Comparison of ENCODE assay signal across 10 cellular contexts in the genomic region with DNA sequence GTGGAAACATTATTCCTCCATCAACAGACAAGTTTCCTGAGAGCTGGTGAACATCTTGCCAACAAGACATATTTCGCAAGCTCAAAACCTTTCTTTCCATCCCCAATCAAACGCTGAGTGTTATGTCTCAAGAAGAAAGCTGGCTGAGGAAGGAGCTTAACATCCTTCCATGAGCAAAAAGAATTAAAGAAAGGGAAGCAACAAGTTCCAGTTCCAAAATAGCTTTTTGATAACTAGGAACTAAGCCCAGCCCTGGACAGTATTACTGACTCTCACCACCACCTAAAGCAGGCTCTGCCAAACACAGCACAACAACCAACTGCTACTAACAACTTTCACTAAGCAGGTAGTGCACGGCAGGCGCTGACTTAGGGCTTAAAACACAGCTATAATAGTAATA. TPM values are rescaled to one million over a fixed set of nuclear protein-coding genes. Genes with fewer than 3 reads are reported as not detected.
DNase-seq lines count a peak whose midpoint lies in the region; ATAC-seq and TF ChIP-seq lines count a peak whose summit lies in the region.
"Had no signal": no experiment of that assay in that cellular context is flagged by ENCODE, and none has a peak within 500 bp of the region (broad histone marks: within the 10 kb centered on the region; RNA-seq: fewer than 3 reads in every experiment).

No MANE protein-coding gene starts in this region.

- H3K27ac ChIP-seq in muscle layer of colon (ENCODE audit: low read depth, low read length) (peak overlapping the region; percentile 93), upper lobe of left lung (peak overlapping the region; percentile 70 to 88 (median 77))
- H3K27ac ChIP-seq: cardiac muscle cell had no signal

- no peak for DNase-seq in activated CD4-positive, alpha-beta memory T cell treated with anti-CD3 and anti-CD28 coated beads for 36 hours
- DNase-seq in activated CD4-positive, alpha-beta memory T cell treated with anti-CD3 and anti-CD28 coated beads, Interleukin-2, amount 10 ng/mL, durations not matched to agents 7 days and 5 days, result no peak
- DNase-seq in choroid plexus epithelial cell (ENCODE audit: low read depth), result peak; percentile 86
- no peak for DNase-seq in upper lobe of left lung
- no peak for DNase-seq in stimulated activated CD4-positive, alpha-beta T cell treated with anti-CD3 and anti-CD28 coated beads, Interleukin-4, amount 100 ng/mL, for 24 hours
- DNase-seq in stimulated activated CD4-positive, alpha-beta T cell treated with anti-CD3 and anti-CD28 coated beads, Interleukin-4, amount 100 ng/mL, for 1 hour, result no peak
- DNase-seq: pancreas had no signal

- no peaks in the 10 kb centered on the region for H3K36me3 ChIP-seq in muscle layer of colon (ENCODE audit: insufficient read depth, low read length)
- no peaks in the 10 kb centered on the region for H3K36me3 ChIP-seq in upper lobe of left lung
- H3K36me3 ChIP-seq: cardiac muscle cell, pancreas had no signal

- peaks cover 85% of the 10 kb centered on the region for H3K4me1 Mint-ChIP-seq in activated CD4-positive, alpha-beta memory T cell treated with anti-CD3 and anti-CD28 coated beads for 36 hours (ENCODE audit: low read depth)
- H3K4me1 Mint-ChIP-seq in activated CD4-positive, alpha-beta memory T cell treated with anti-CD3 and anti-CD28 coated beads, Interleukin-2, amount 10 ng/mL, durations not matched to agents 7 days and 5 days, result peaks cover 77% of the 10 kb centered on the region

- H3K9ac ChIP-seq in muscle layer of colon (ENCODE audit: low read length), result no peak overlapping the region

- H3K4me3 ChIP-seq in choroid plexus epithelial cell (ENCODE audit: low read depth, low read length), result no peak overlapping the region
- no peak overlapping the region for H3K4me3 ChIP-seq in muscle layer of colon (ENCODE audit: low read depth in 1 of 2, low read length in 2 of 2)
- H3K4me3 ChIP-seq in upper lobe of left lung, result no peak overlapping the region
- H3K4me3 ChIP-seq: cardiac muscle cell, pancreas had no signal

- intact Hi-C loops in activated CD4-positive, alpha-beta memory T cell treated with anti-CD3 and anti-CD28 coated beads for 36 hours (cut with micrococcal nuclease), result loop anchor here (5.0 kb wide), 2 partner anchors 147 to 217 kb away; no protein-coding TSS in a partner anchor

- WGBS in upper lobe of left lung, 2 donors, result 50 to 52% methylated on average over 4 of the region's 4 CpGs

- POLR2A ChIA-PET in activated CD4-positive, alpha-beta memory T cell treated with anti-CD3 and anti-CD28 coated beads for 36 hours (lab: Charles Lee), result interaction anchor here (1.0 to 1.7 kb wide), 3 partner anchors 13 to 42 kb away, joined by 4 to 7 read pairs (median 6); no protein-coding TSS in a partner anchor
- POLR2A ChIA-PET in activated CD4-positive, alpha-beta memory T cell treated with anti-CD3 and anti-CD28 coated beads, Interleukin-2, amount 10 ng/mL, durations not matched to agents 7 days and 5 days (lab: Charles Lee), result interaction anchor here (0.9 to 3.2 kb wide), 4 partner anchors 35 to 123 kb away, joined by 3 to 7 read pairs (median 5); no protein-coding TSS in a partner anchor

- no peaks in the 10 kb centered on the region for H3K27me3 Mint-ChIP-seq in activated CD4-positive, alpha-beta memory T cell treated with anti-CD3 and anti-CD28 coated beads for 36 hours
- H3K27me3 Mint-ChIP-seq in activated CD4-positive, alpha-beta memory T cell treated with anti-CD3 and anti-CD28 coated beads, Interleukin-2, amount 10 ng/mL, durations not matched to agents 7 days and 5 days, result no peaks in the 10 kb centered on the region

- H3K27ac Mint-ChIP-seq in activated CD4-positive, alpha-beta memory T cell treated with anti-CD3 and anti-CD28 coated beads for 36 hours, result peak overlapping the region; percentile 75
- H3K27ac Mint-ChIP-seq in activated CD4-positive, alpha-beta memory T cell treated with anti-CD3 and anti-CD28 coated beads, Interleukin-2, amount 10 ng/mL, durations not matched to agents 7 days and 5 days, result no peak overlapping the region

- H3K9me3 ChIP-seq in muscle layer of colon (ENCODE audit: low read length) (no peaks in the 10 kb centered on the region), upper lobe of left lung (no peaks in the 10 kb centered on the region)
- H3K9me3 ChIP-seq: pancreas had no signal

- no peaks in the 10 kb centered on the region for H3K27me3 ChIP-seq in muscle layer of colon (ENCODE audit: control insufficient read depth in 1 of 2, insufficient read depth in 2 of 2, low read length in 2 of 2)
- no peaks in the 10 kb centered on the region for H3K27me3 ChIP-seq in upper lobe of left lung
- H3K27me3 ChIP-seq: cardiac muscle cell, pancreas had no signal

- H3K9me3 Mint-ChIP-seq in activated CD4-positive, alpha-beta memory T cell treated with anti-CD3 and anti-CD28 coated beads for 36 hours, result no peaks in the 10 kb centered on the region
- no peaks in the 10 kb centered on the region for H3K9me3 Mint-ChIP-seq in activated CD4-positive, alpha-beta memory T cell treated with anti-CD3 and anti-CD28 coated beads, Interleukin-2, amount 10 ng/mL, durations not matched to agents 7 days and 5 days

- no peak for TF ChIP-seq EP300 in upper lobe of left lung (IDR thresholded peaks at IDR 0.05)

- TF ChIP-seq POLR2A in upper lobe of left lung (IDR thresholded peaks at IDR 0.05), result no peak

- CTCF ChIA-PET in activated CD4-positive, alpha-beta memory T cell treated with anti-CD3 and anti-CD28 coated beads for 36 hours (lab: Charles Lee), result interaction anchor here (0.8 to 3.5 kb wide), 7 partner anchors 11 to 227 kb away, joined by 3 to 13 read pairs (median 4); no protein-coding TSS in a partner anchor
- CTCF ChIA-PET in activated CD4-positive, alpha-beta memory T cell treated with anti-CD3 and anti-CD28 coated beads, Interleukin-2, amount 10 ng/mL, durations not matched to agents 7 days and 5 days (lab: Charles Lee), result interaction anchor here (0.8 to 1.4 kb wide), 3 partner anchors 21 to 218 kb away, joined by 3 to 7 read pairs (median 4); no protein-coding TSS in a partner anchor

- no peak for TF ChIP-seq CTCF in choroid plexus epithelial cell (conservative IDR thresholded peaks at IDR 0.05; ENCODE audit: low read depth, low read length)
- no peak for TF ChIP-seq CTCF in upper lobe of left lung (IDR thresholded peaks at IDR 0.05)

- no peak overlapping the region for H3K4me3 Mint-ChIP-seq in activated CD4-positive, alpha-beta memory T cell treated with anti-CD3 and anti-CD28 coated beads for 36 hours
- H3K4me3 Mint-ChIP-seq in activated CD4-positive, alpha-beta memory T cell treated with anti-CD3 and anti-CD28 coated beads, Interleukin-2, amount 10 ng/mL, durations not matched to agents 7 days and 5 days, result no peak overlapping the region

- peak in 1 of 2 donors; percentile 39 for ATAC-seq in upper lobe of left lung (ENCODE audit: low FRiP score in 2 of 2)
- no peak for ATAC-seq in HG03108 (IDR thresholded peaks at IDR 0.05; ENCODE audit: unreplicated experiment)

- H3K4me1 ChIP-seq in muscle layer of colon (ENCODE audit: insufficient read depth, low read length), result peaks cover 90% of the 10 kb centered on the region
- H3K4me1 ChIP-seq in upper lobe of left lung, result peaks cover 73 to 85% (median 77%) of the 10 kb centered on the region in 4 donors

- peaks cover 10% of the 10 kb centered on the region for H3K36me3 Mint-ChIP-seq in activated CD4-positive, alpha-beta memory T cell treated with anti-CD3 and anti-CD28 coated beads for 36 hours
- H3K36me3 Mint-ChIP-seq in activated CD4-positive, alpha-beta memory T cell treated with anti-CD3 and anti-CD28 coated beads, Interleukin-2, amount 10 ng/mL, durations not matched to agents 7 days and 5 days (ENCODE audit: low read depth), result peaks cover 62% of the 10 kb centered on the region

RNA-seq across cellular contexts. Expression of gene CAPZB, which starts 50.2 kb away (rescaled TPM):
- 100 to 1,000 TPM; 388 to 419 TPM for total RNA-seq in activated CD4-positive, alpha-beta memory T cell treated with anti-CD3 and anti-CD28 coated beads for 36 hours
- 100 to 1,000 TPM; 537 to 565 TPM for total RNA-seq in activated CD4-positive, alpha-beta memory T cell treated with anti-CD3 and anti-CD28 coated beads, Interleukin-2, amount 10 ng/mL, durations not matched to agents 7 days and 5 days
- 100 to 1,000 TPM in 5 of 6 donors, 10 to 100 TPM in 1; 96.4 to 303 (median 144) TPM for total RNA-seq in upper lobe of left lung
